In genomic region chr6:30897882-30898281, GRCh38 we compare ENCODE assay signal across 1 cellular context.
TF ChIP-seq lines count a peak whose summit lies in the region.

No MANE protein-coding gene starts in this region.

TF ChIP-seq in H1, 55 proteins besides CTCF, POLR2A, EP300 and RAD21:
- TF ChIP-seq USF2 (IDR thresholded peaks at IDR 0.05; ENCODE audit: low read length), result no peak
- no peak for TF ChIP-seq RFX5 (IDR thresholded peaks at IDR 0.05; ENCODE audit: borderline replicate concordance, low read depth, low read length)
- no peak for TF ChIP-seq SIRT6 (IDR thresholded peaks at IDR 0.05; ENCODE audit: low read length)
